1 cellular context compared by ENCODE assay signal in the genomic region with DNA sequence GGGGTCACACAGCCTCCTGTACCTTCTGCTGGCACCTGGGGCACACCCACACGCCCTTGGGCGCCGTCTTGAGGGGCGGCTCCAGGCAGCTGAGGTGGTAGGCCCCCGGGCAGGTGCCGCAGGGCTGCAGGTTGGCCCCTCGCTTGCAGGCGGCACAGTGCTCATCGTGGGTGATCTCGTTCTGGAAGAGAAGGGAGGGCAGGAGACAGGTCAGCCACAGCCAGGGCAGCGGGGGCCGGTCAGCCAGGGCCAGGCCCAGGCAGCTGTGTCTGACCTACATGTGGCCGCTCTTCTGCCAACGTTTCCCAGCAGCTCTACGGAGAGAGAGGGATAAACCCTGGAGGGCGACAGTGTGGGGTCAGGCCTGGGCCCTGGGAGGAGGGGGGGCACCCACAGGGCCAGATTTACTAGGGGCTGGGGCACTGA.
TF ChIP-seq lines count a peak whose summit lies in the region.

No MANE protein-coding gene starts in this region.

TF ChIP-seq in HepG2, 621 proteins besides CTCF, POLR2A, EP300 and RAD21 (continued from another document):
- no peak for TF ChIP-seq ZNF431 (CRISPR knock-in tag; IDR thresholded peaks at IDR 0.05; ENCODE audit: borderline replicate concordance, low read depth)
- TF ChIP-seq ETV5 (CRISPR knock-in tag; IDR thresholded peaks at IDR 0.05; ENCODE audit: borderline replicate concordance), result no peak
- TF ChIP-seq SRY (CRISPR knock-in tag; IDR thresholded peaks at IDR 0.05), result no peak
- no peak for TF ChIP-seq FOXM1 (CRISPR knock-in tag; IDR thresholded peaks at IDR 0.05)
- no peak for TF ChIP-seq BCL6 (CRISPR knock-in tag; IDR thresholded peaks at IDR 0.05)
- TF ChIP-seq ZNF720 (CRISPR knock-in tag; IDR thresholded peaks at IDR 0.05), result no peak
